32 cellular contexts compared by ENCODE assay signal in genomic region chrX:13239272-13239671, GRCh38.
"Had no signal": no experiment of that assay in that cellular context is flagged by ENCODE, and none has a peak within 500 bp of the region (broad histone marks: within the 10 kb centered on the region; RNA-seq: fewer than 3 reads in every experiment).

No MANE protein-coding gene starts in this region.

- H3K27ac ChIP-seq: adrenal gland, esophagus muscularis mucosa, neutrophil, ovary, skin epidermis, upper lobe of left lung, WERI-Rb-1 had no signal

- H3K4me3 Mint-ChIP-seq: activated naive CD4-positive, alpha-beta T cell treated with anti-CD3 and anti-CD28 coated beads for 36 hours; activated naive CD8-positive, alpha-beta T cell treated with anti-CD3 and anti-CD28 coated beads for 36 hours; activated T-helper 1 cell treated with anti-CD3 and anti-CD28 coated beads, Interleukin-12 subunit alpha, Interleukin-12 subunit beta, Interleukin-2, Interleukin-4 antibody, amounts not matched to agents 30 ng/mL and 10 ng/mL and 1 ng/mL, durations not matched to agents 14 hours and 24 hours and 36 hours; central memory CD8-positive, alpha-beta T cell; dendritic cell treated with granulocyte-macrophage colony-stimulating factor and Interleukin-4, amounts not matched to agents 40 ng/mL and 50 ng/mL, for 4 days; naive thymus-derived CD4-positive, alpha-beta T cell; stimulated activated memory B cell treated with anti-CD40 and anti-IgM and Interleukin-4, amounts not matched to agents 10 μg/mL and 1 μg/mL and 100 μg/mL, for 72 hours; stimulated activated naive CD8-positive, alpha-beta T cell treated with anti-CD3 and anti-CD28 coated beads, Interleukin-15, amount 100 ng/mL, for 72 hours; T-helper 1 cell treated with Interleukin-12 subunit alpha and Interleukin-12 subunit beta and Interleukin-4 antibody, amounts not matched to agents 30 μg/mL and 1 μg/mL, for 36 hours had no signal

- H3K27me3 ChIP-seq: esophagus muscularis mucosa, neutrophil, ovary, upper lobe of left lung had no signal

- H3K4me1 Mint-ChIP-seq: activated naive CD8-positive, alpha-beta T cell treated with anti-CD3 and anti-CD28 coated beads for 36 hours; central memory CD8-positive, alpha-beta T cell; stimulated activated naive CD8-positive, alpha-beta T cell treated with anti-CD3 and anti-CD28 coated beads, Interleukin-15, amount 100 ng/mL, for 72 hours had no signal

- DNase-seq: activated CD4-positive, alpha-beta T cell treated with anti-CD3 and anti-CD28 coated beads for 48 hours; activated CD4-positive, alpha-beta T cell treated with anti-CD3 and anti-CD28 coated beads, Interleukin-2, amount 50 U/mL, for 48 hours; activated CD8-positive, alpha-beta memory T cell treated with anti-CD3 and anti-CD28 coated beads for 24 hours; activated effector memory CD4-positive, alpha-beta T cell treated with anti-CD3 and anti-CD28 coated beads, Interleukin-2, amount 50 U/mL, for 16 hours; activated naive CD4-positive, alpha-beta T cell treated with anti-CD3 and anti-CD28 coated beads for 36 hours; activated naive CD8-positive, alpha-beta T cell treated with anti-CD3 and anti-CD28 coated beads for 36 hours; activated T-cell treated with anti-CD3 and anti-CD28 coated beads, Interleukin-2, amount 50 U/mL, for 1 hour; adrenal gland; islet precursor cell; midbrain; naive thymus-derived CD4-positive, alpha-beta T cell; ovary; retina; stimulated activated CD4-positive, alpha-beta T cell treated with anti-CD3 and anti-CD28 coated beads, Interleukin-4, amount 100 ng/mL, for 24 hours; stimulated activated CD8-positive, alpha-beta memory T cell treated with anti-CD3 and anti-CD28 coated beads, Interleukin-4, amount 100 ng/mL, for 48 hours; stimulated activated naive CD8-positive, alpha-beta T cell treated with anti-CD3 and anti-CD28 coated beads, Interleukin-15, amount 100 ng/mL, for 72 hours; substantia nigra; SW 1271; T1000; upper lobe of left lung; WERI-Rb-1 had no signal

- H3K36me3 ChIP-seq: adrenal gland, esophagus muscularis mucosa, neutrophil, ovary, upper lobe of left lung, WERI-Rb-1 had no signal

- H3K27me3 Mint-ChIP-seq: activated naive CD8-positive, alpha-beta T cell treated with anti-CD3 and anti-CD28 coated beads for 36 hours; central memory CD8-positive, alpha-beta T cell; naive thymus-derived CD4-positive, alpha-beta T cell; progenitor cell of endocrine pancreas; stimulated activated memory B cell treated with anti-CD40 and anti-IgM and Interleukin-4, amounts not matched to agents 10 μg/mL and 1 μg/mL and 100 μg/mL, for 72 hours; stimulated activated naive CD8-positive, alpha-beta T cell treated with anti-CD3 and anti-CD28 coated beads, Interleukin-15, amount 100 ng/mL, for 72 hours had no signal

- H3K4me1 ChIP-seq: adrenal gland, esophagus muscularis mucosa, upper lobe of left lung had no signal

- H3K9me3 ChIP-seq: adrenal gland, esophagus muscularis mucosa, neutrophil, ovary, upper lobe of left lung had no signal

- H3K36me3 Mint-ChIP-seq: activated naive CD8-positive, alpha-beta T cell treated with anti-CD3 and anti-CD28 coated beads for 36 hours; stimulated activated memory B cell treated with anti-CD40 and anti-IgM and Interleukin-4, amounts not matched to agents 10 μg/mL and 1 μg/mL and 100 μg/mL, for 72 hours had no signal

- H3K9me3 Mint-ChIP-seq: activated naive CD4-positive, alpha-beta T cell treated with anti-CD3 and anti-CD28 coated beads for 36 hours; activated naive CD8-positive, alpha-beta T cell treated with anti-CD3 and anti-CD28 coated beads for 36 hours; activated T-helper 1 cell treated with anti-CD3 and anti-CD28 coated beads, Interleukin-12 subunit alpha, Interleukin-12 subunit beta, Interleukin-2, Interleukin-4 antibody, amounts not matched to agents 30 ng/mL and 10 ng/mL and 1 ng/mL, durations not matched to agents 14 hours and 24 hours and 36 hours; central memory CD8-positive, alpha-beta T cell; dendritic cell treated with granulocyte-macrophage colony-stimulating factor and Interleukin-4, amounts not matched to agents 40 ng/mL and 50 ng/mL, for 4 days; stimulated activated memory B cell treated with anti-CD40 and anti-IgM and Interleukin-4, amounts not matched to agents 10 μg/mL and 1 μg/mL and 100 μg/mL, for 72 hours; stimulated activated naive CD8-positive, alpha-beta T cell treated with anti-CD3 and anti-CD28 coated beads, Interleukin-15, amount 100 ng/mL, for 72 hours; T-helper 1 cell treated with Interleukin-12 subunit alpha and Interleukin-12 subunit beta and Interleukin-4 antibody, amounts not matched to agents 30 μg/mL and 1 μg/mL, for 36 hours had no signal

- H3K4me3 ChIP-seq: adrenal gland, esophagus muscularis mucosa, ovary, skin epidermis, upper lobe of left lung had no signal

- ATAC-seq: activated CD4-positive, CD25-positive, alpha-beta regulatory T cell treated with anti-CD3 and anti-CD28 coated beads, Interleukin-2, amount 50 U/mL, for 24 hours; naive thymus-derived CD4-positive, alpha-beta T cell; sciatic nerve; stimulated activated memory B cell treated with anti-CD40 and anti-IgM and Interleukin-4, amounts not matched to agents 10 μg/mL and 1 μg/mL and 100 μg/mL, for 72 hours; stimulated activated naive CD8-positive, alpha-beta T cell treated with anti-CD3 and anti-CD28 coated beads, Interleukin-15, amount 100 ng/mL, for 72 hours had no signal

- H3K27ac Mint-ChIP-seq: activated naive CD4-positive, alpha-beta T cell treated with anti-CD3 and anti-CD28 coated beads for 36 hours; activated naive CD8-positive, alpha-beta T cell treated with anti-CD3 and anti-CD28 coated beads for 36 hours; activated T-helper 1 cell treated with anti-CD3 and anti-CD28 coated beads, Interleukin-12 subunit alpha, Interleukin-12 subunit beta, Interleukin-2, Interleukin-4 antibody, amounts not matched to agents 30 ng/mL and 10 ng/mL and 1 ng/mL, durations not matched to agents 14 hours and 24 hours and 36 hours; dendritic cell treated with granulocyte-macrophage colony-stimulating factor and Interleukin-4, amounts not matched to agents 40 ng/mL and 50 ng/mL, for 4 days; progenitor cell of endocrine pancreas; stimulated activated memory B cell treated with anti-CD40 and anti-IgM and Interleukin-4, amounts not matched to agents 10 μg/mL and 1 μg/mL and 100 μg/mL, for 72 hours; T-helper 1 cell treated with Interleukin-12 subunit alpha and Interleukin-12 subunit beta and Interleukin-4 antibody, amounts not matched to agents 30 μg/mL and 1 μg/mL, for 36 hours had no signal
